In genomic region chr6:89438248-89438647, GRCh38 we compare ENCODE assay signal across 21 cellular contexts. TPM values are rescaled to one million over a fixed set of nuclear protein-coding genes. Genes with fewer than 3 reads are reported as not detected.
DNase-seq lines count a peak whose midpoint lies in the region; ATAC-seq and TF ChIP-seq lines count a peak whose summit lies in the region.
"Had no signal": no experiment of that assay in that cellular context is flagged by ENCODE, and none has a peak within 500 bp of the region (broad histone marks: within the 10 kb centered on the region; RNA-seq: fewer than 3 reads in every experiment).

No MANE protein-coding gene starts in this region.

- no peaks in the 10 kb centered on the region for H3K79me2 ChIP-seq in Karpas-422 (ENCODE audit: low read length)

- intact Hi-C loops in Calu3 (cut with micrococcal nuclease; ENCODE audit: unreplicated experiment): no loop called here
- intact Hi-C loops in tibial artery (cut with DNase I; ENCODE audit: low total_unique reads): no loop called here
- intact Hi-C loops in mucosa of descending colon (cut with DNase I, micrococcal nuclease): no loop called here

- DNase-seq in Calu3: peak; percentile 36
- no peak for DNase-seq in Karpas-422
- DNase-seq in WTC11 (ENCODE audit: low spot score): no peak
- DNase-seq in mucosa of gallbladder (ENCODE audit: low spot score): peak; percentile 26
- DNase-seq in endodermal cell: no peak
- no peak for DNase-seq in stimulated activated CD4-positive, alpha-beta T cell treated with anti-CD3 and anti-CD28 coated beads, Interleukin-4, amount 100 ng/mL, for 4 hours
- no peak for DNase-seq in tibial artery
- no peak for DNase-seq in mucosa of descending colon
- DNase-seq: CD4-positive, alpha-beta T cell; GOT3; Kasumi-1; NCI-H1092; NCI-H1694; NCI-H226; NCI-H524 treated with DMSO at 0.1 percent for 48 hours; SHP77; SK-N-SH; T-cell had no signal

- H3K4me2 ChIP-seq in Karpas-422 (ENCODE audit: low read depth, low read length, poor library complexity, severe bottlenecking): no peak overlapping the region
- H3K4me2 ChIP-seq: SK-N-SH had no signal

- H3K27me3 Mint-ChIP-seq in Calu3 (ENCODE audit: unreplicated experiment) (no peaks in the 10 kb centered on the region), WTC11 (ENCODE audit: low read depth) (peaks cover 77% of the 10 kb centered on the region), endodermal cell (ENCODE audit: insufficient read depth) (peaks cover 19% of the 10 kb centered on the region)
- H3K27me3 Mint-ChIP-seq: CD4-positive, alpha-beta T cell had no signal

- H3K36me3 ChIP-seq in Karpas-422 (ENCODE audit: insufficient read depth, low read length) (no peaks in the 10 kb centered on the region), endodermal cell (ENCODE audit: control insufficient read depth, insufficient read depth, low read length) (peaks cover 40% of the 10 kb centered on the region), tibial artery (no peaks in the 10 kb centered on the region), mucosa of descending colon (ENCODE audit: low read depth) (no peaks in the 10 kb centered on the region)

- peaks cover 9% of the 10 kb centered on the region for H3K36me3 Mint-ChIP-seq in Calu3 (ENCODE audit: insufficient read depth, unreplicated experiment)
- no peaks in the 10 kb centered on the region for H3K36me3 Mint-ChIP-seq in WTC11
- H3K36me3 Mint-ChIP-seq in endodermal cell (ENCODE audit: low read depth): peaks cover 19% of the 10 kb centered on the region
- H3K36me3 Mint-ChIP-seq: T-cell had no signal

- no peak overlapping the region for H3K9ac ChIP-seq in Karpas-422 (ENCODE audit: low read length)
- no peak overlapping the region for H3K9ac ChIP-seq in endodermal cell (ENCODE audit: extremely low read depth, low read length, poor library complexity, severe bottlenecking)
- H3K9ac ChIP-seq: SK-N-SH had no signal

- BruUV-seq in Calu3 (replicated peaks; lab: Mats Ljungman, UMichigan): no TSS peak

- 0 out of 2 replicates have a peak overlapping the region, but pooled peaks have one; percentile 7 for H2AFZ ChIP-seq in Karpas-422 (ENCODE audit: low read length)

- CTCF ChIA-PET in Calu3 (lab: Charles Lee) (interaction anchor here (1.3 kb wide), 1 partner anchor 14 kb away, joined by 3 read pairs; no protein-coding TSS in a partner anchor), WTC11 (lab: Charles Lee) (interaction anchor here (0.8 kb wide), 1 partner anchor 127 kb away, joined by 3 read pairs; no protein-coding TSS in a partner anchor)

- H3K9me3 ChIP-seq in Karpas-422 (ENCODE audit: low read length): no peaks in the 10 kb centered on the region
- peaks cover 6% of the 10 kb centered on the region for H3K9me3 ChIP-seq in endodermal cell (ENCODE audit: control insufficient read depth, low read length)
- H3K9me3 ChIP-seq in tibial artery: no peaks in the 10 kb centered on the region
- no peaks in the 10 kb centered on the region for H3K9me3 ChIP-seq in mucosa of descending colon
- H3K9me3 ChIP-seq: SK-N-SH had no signal

- H3K27ac Mint-ChIP-seq in Calu3 (ENCODE audit: unreplicated experiment): no peak overlapping the region
- no peak overlapping the region for H3K27ac Mint-ChIP-seq in WTC11
- no peak overlapping the region for H3K27ac Mint-ChIP-seq in endodermal cell
- H3K27ac Mint-ChIP-seq: B cell; CD4-positive, alpha-beta T cell had no signal

- H3K9me2 ChIP-seq in Karpas-422 (replicated peaks; ENCODE audit: insufficient read depth, low read length): no peaks in the 10 kb centered on the region
- H3K9me2 ChIP-seq: SK-N-SH had no signal

- WGBS in endodermal cell (ENCODE audit: insufficient coverage in 1 of 2, insufficient read length in 1 of 2), 2 experiments: 94 to 100% methylated on average over 1 of the region's 1 CpG

- H3K9me3 Mint-ChIP-seq in Calu3 (ENCODE audit: low read depth, unreplicated experiment): no peaks in the 10 kb centered on the region
- H3K9me3 Mint-ChIP-seq in WTC11: peaks cover 15% of the 10 kb centered on the region
- H3K9me3 Mint-ChIP-seq in endodermal cell: peaks cover 2% of the 10 kb centered on the region
- H3K9me3 Mint-ChIP-seq: CD4-positive, alpha-beta T cell; T-cell had no signal

- no peak overlapping the region for H3K4me3 ChIP-seq in Karpas-422 (ENCODE audit: low read length)
- H3K4me3 ChIP-seq in endodermal cell (ENCODE audit: low read length): no peak overlapping the region
- no peak overlapping the region for H3K4me3 ChIP-seq in tibial artery
- no peak overlapping the region for H3K4me3 ChIP-seq in mucosa of descending colon

- no peak for TF ChIP-seq CTCF in Calu3 (IDR thresholded peaks at IDR 0.05; ENCODE audit: unreplicated experiment)
- no peak for TF ChIP-seq CTCF in WTC11 (IDR thresholded peaks at IDR 0.05)
- no peak for TF ChIP-seq CTCF in endodermal cell (conservative IDR thresholded peaks at IDR 0.05)
- no peak for TF ChIP-seq CTCF in tibial artery (IDR thresholded peaks at IDR 0.05)
- TF ChIP-seq CTCF in mucosa of descending colon (IDR thresholded peaks at IDR 0.05): no peak

- H3K27ac ChIP-seq in Karpas-422 (ENCODE audit: low read length): no peak overlapping the region
- H3K27ac ChIP-seq in endodermal cell (ENCODE audit: low read depth, low read length): no peak overlapping the region
- no peak overlapping the region for H3K27ac ChIP-seq in tibial artery

- no peaks in the 10 kb centered on the region for H3K27me3 ChIP-seq in Karpas-422 (ENCODE audit: low read length)
- H3K27me3 ChIP-seq in endodermal cell (ENCODE audit: control insufficient read depth, insufficient read depth, low read length, poor library complexity, severe bottlenecking): no peaks in the 10 kb centered on the region
- no peaks in the 10 kb centered on the region for H3K27me3 ChIP-seq in tibial artery

- POLR2A ChIA-PET in WTC11 (lab: Charles Lee): no interaction called here

- H4K20me1 ChIP-seq in Karpas-422 (ENCODE audit: insufficient read depth, low read depth, low read length): no peaks in the 10 kb centered on the region

- H3K4me1 ChIP-seq in Karpas-422 (ENCODE audit: low read length) (no peaks in the 10 kb centered on the region), endodermal cell (ENCODE audit: control insufficient read depth, insufficient read depth, low read length) (no peaks in the 10 kb centered on the region), tibial artery (peaks cover 0 to 17% (median 7%) of the 10 kb centered on the region in 4 donors), mucosa of descending colon (ENCODE audit: low read depth) (no peaks in the 10 kb centered on the region)

- H3K4me3 Mint-ChIP-seq in Calu3 (ENCODE audit: low read depth, unreplicated experiment) (no peak overlapping the region), WTC11 (no peak overlapping the region), endodermal cell (no peak overlapping the region)
- H3K4me3 Mint-ChIP-seq: B cell; CD4-positive, alpha-beta T cell; T-cell had no signal

- ATAC-seq in WTC11 (no peak), mucosa of descending colon (no peak)
- ATAC-seq: HepG2, T-cell had no signal

- H3K4me1 Mint-ChIP-seq in Calu3 (ENCODE audit: low read depth, unreplicated experiment): peaks cover 12% of the 10 kb centered on the region
- peaks cover 26% of the 10 kb centered on the region for H3K4me1 Mint-ChIP-seq in WTC11
- peaks cover 37% of the 10 kb centered on the region for H3K4me1 Mint-ChIP-seq in endodermal cell

TF ChIP-seq in WTC11, 78 proteins besides CTCF, POLR2A, EP300 and RAD21:
- TF ChIP-seq USF2 (CRISPR knock-in tag; IDR thresholded peaks at IDR 0.05) (peak; percentile 60), TEAD4 (CRISPR knock-in tag; IDR thresholded peaks at IDR 0.05) (no peak)

RNA-seq across cellular contexts. Expression of gene ANKRD6, which starts 5.3 kb away (rescaled TPM):
- total RNA-seq in Calu3 (2022) (14.7 and 18.0 TPM in 2 replicates), WTC11 (2021) (10.9 to 13.9 TPM (median 12.6 TPM) in 3 replicates), mucosa of gallbladder (14.9 TPM), endodermal cell (100 to 1,000 TPM in 1 of 2 donors, 10 to 100 TPM in 1; 88.7 to 110 TPM), mucosa of descending colon (10 to 100 TPM in 1 of 3 donors, 1 to 10 TPM in 2; 1.8 to 10.9 (median 2.8) TPM)
- total RNA-seq in Karpas-422 (2014; rRNA removed; shearing (Covaris generic); ENCODE audit: low replicate concordance): not detected in 2 replicates
- 31.9 TPM for polyA plus RNA-seq in endodermal cell (2013, experiment 1 of 2)
- polyA plus RNA-seq in endodermal cell (2013, experiment 2 of 2): 33.9 TPM

RNA-seq across cellular contexts. Expression of gene RRAGD, which starts 26.2 kb away (rescaled TPM):
- total RNA-seq in Calu3 (2022) (1.3 and 1.7 TPM in 2 replicates), WTC11 (2021) (14.1 to 25.4 TPM (median 18.0 TPM) in 3 replicates), mucosa of gallbladder (19.8 TPM), endodermal cell (1 to 10 TPM in 1 of 2 donors, under 1 TPM in 1; 0.95 to 2.0 TPM), mucosa of descending colon (10 to 100 TPM in 1 of 3 donors, 1 to 10 TPM in 2; 3.2 to 17.6 (median 4.0) TPM)
- total RNA-seq in Karpas-422 (2014; rRNA removed; shearing (Covaris generic); ENCODE audit: low replicate concordance): 0.41 and 0.65 TPM in 2 replicates
- 20.5 TPM for polyA plus RNA-seq in endodermal cell (2013, experiment 1 of 2)
- 18.0 TPM for polyA plus RNA-seq in endodermal cell (2013, experiment 2 of 2)
- polyA plus RNA-seq: AG04450 had no signal

Comparison
In these comparisons a context has a peak if more than half of its experiments do, and no peak if none do; other contexts are left out.
1. DNase-seq: peak in Calu3 (single experiment) and mucosa of gallbladder (single experiment); none in Karpas-422 (single experiment), WTC11 (single experiment), endodermal cell (single experiment), stimulated activated CD4-positive, alpha-beta T cell treated with anti-CD3 and anti-CD28 coated beads, Interleukin-4, amount 100 ng/mL, for 4 hours (0 of 2), tibial artery (0 of 2) and mucosa of descending colon (0 of 3).